In the genomic region with DNA sequence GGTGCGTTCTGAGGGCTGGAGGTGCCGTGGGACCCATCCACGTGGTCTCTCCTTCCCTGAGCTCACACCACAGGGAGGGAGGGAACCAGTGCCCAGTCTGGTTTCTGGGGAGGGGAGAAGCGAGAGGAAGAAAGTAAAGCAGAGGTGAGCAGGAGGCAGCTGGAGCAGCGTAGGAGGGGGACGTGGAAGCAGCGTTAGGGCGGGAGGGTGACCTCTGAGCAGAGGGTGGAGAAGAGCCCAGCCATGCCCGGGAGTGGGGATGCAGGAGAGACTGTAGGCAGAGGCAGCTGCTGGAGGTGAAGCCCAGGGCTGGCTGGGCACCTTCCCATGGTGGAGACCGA, we compare ENCODE assay signal across 35 cellular contexts. TPM values are rescaled to one million over a fixed set of nuclear protein-coding genes. Genes with fewer than 3 reads are reported as not detected.
"Had no signal": no experiment of that assay in that cellular context is flagged by ENCODE, and none has a peak within 500 bp of the region (broad histone marks: within the 10 kb centered on the region; RNA-seq: fewer than 3 reads in every experiment).

No MANE protein-coding gene starts in this region.

- H3K36me3 ChIP-seq: adrenal gland, heart left ventricle, left ventricle myocardium inferior, ovary, sigmoid colon, stomach, thyroid gland, upper lobe of left lung had no signal

- H3K36me3 Mint-ChIP-seq: activated CD8-positive, alpha-beta memory T cell treated with anti-CD3 and anti-CD28 coated beads, Interleukin-2, amount 10 ng/mL, durations not matched to agents 7 days and 5 days; activated naive CD8-positive, alpha-beta T cell treated with anti-CD3 and anti-CD28 coated beads for 36 hours; stimulated activated memory B cell treated with anti-CD40 and anti-IgM and Interleukin-4, amounts not matched to agents 10 μg/mL and 1 μg/mL and 100 μg/mL, for 72 hours had no signal

- H3K27ac Mint-ChIP-seq: activated CD4-positive, alpha-beta T cell treated with anti-CD3 and anti-CD28 coated beads for 36 hours; activated CD8-positive, alpha-beta memory T cell treated with anti-CD3 and anti-CD28 coated beads, Interleukin-2, amount 10 ng/mL, durations not matched to agents 7 days and 5 days; activated CD8-positive, alpha-beta T cell treated with anti-CD3 and anti-CD28 coated beads, Interleukin-2, amount 10 ng/mL, durations not matched to agents 7 days and 5 days; activated naive CD8-positive, alpha-beta T cell treated with anti-CD3 and anti-CD28 coated beads for 36 hours; activated T-cell treated with anti-CD3 and anti-CD28 coated beads, Interleukin-2, amount 50 U/mL, for 72 hours; nephron; progenitor cell of endocrine pancreas; stimulated activated memory B cell treated with anti-CD40 and anti-IgM and Interleukin-4, amounts not matched to agents 10 μg/mL and 1 μg/mL and 100 μg/mL, for 72 hours had no signal

- DNase-seq: activated CD4-positive, alpha-beta T cell treated with anti-CD3 and anti-CD28 coated beads for 36 hours; activated CD4-positive, CD25-positive, alpha-beta regulatory T cell; activated CD8-positive, alpha-beta memory T cell treated with anti-CD3 and anti-CD28 coated beads, Interleukin-2, amount 10 ng/mL, durations not matched to agents 7 days and 5 days; activated CD8-positive, alpha-beta T cell treated with anti-CD3 and anti-CD28 coated beads, Interleukin-2, amount 10 ng/mL, durations not matched to agents 7 days and 5 days; activated naive CD4-positive, alpha-beta T cell treated with Interleukin-2 at 50 U/mL for 16 hours; activated naive CD8-positive, alpha-beta T cell treated with anti-CD3 and anti-CD28 coated beads for 36 hours; activated T-cell treated with anti-CD3 and anti-CD28 coated beads, Interleukin-2, amount 50 U/mL, for 72 hours; adrenal gland; aorta; body of pancreas; cerebellar nuclear complex; effector memory CD8-positive, alpha-beta T cell; foreskin keratinocyte; heart left ventricle; kidney glomerular epithelial cell; left ventricle myocardium inferior; mesendoderm; ovary; sigmoid colon; small intestine; stimulated activated CD4-positive, alpha-beta T cell treated with anti-CD3 and anti-CD28 coated beads, Interleukin-4, amount 100 ng/mL, for 4 hours; stimulated activated CD8-positive, alpha-beta memory T cell treated with anti-CD3 and anti-CD28 coated beads, Interleukin-4, amount 100 ng/mL, for 48 hours; stomach; thyroid gland had no signal

- H3K4me3 ChIP-seq: adrenal gland, body of pancreas, coronary artery, dorsolateral prefrontal cortex, heart left ventricle, left ventricle myocardium inferior, lung, ovary, sigmoid colon, stomach, thyroid gland, upper lobe of left lung had no signal

- H3K4me3 Mint-ChIP-seq: activated CD4-positive, alpha-beta T cell treated with anti-CD3 and anti-CD28 coated beads for 36 hours; activated CD8-positive, alpha-beta memory T cell treated with anti-CD3 and anti-CD28 coated beads, Interleukin-2, amount 10 ng/mL, durations not matched to agents 7 days and 5 days; activated CD8-positive, alpha-beta T cell treated with anti-CD3 and anti-CD28 coated beads, Interleukin-2, amount 10 ng/mL, durations not matched to agents 7 days and 5 days; activated naive CD8-positive, alpha-beta T cell treated with anti-CD3 and anti-CD28 coated beads for 36 hours; activated T-cell treated with anti-CD3 and anti-CD28 coated beads, Interleukin-2, amount 50 U/mL, for 72 hours; effector memory CD8-positive, alpha-beta T cell; nephron; stimulated activated memory B cell treated with anti-CD40 and anti-IgM and Interleukin-4, amounts not matched to agents 10 μg/mL and 1 μg/mL and 100 μg/mL, for 72 hours had no signal

- H3K4me1 ChIP-seq: adrenal gland, body of pancreas, foreskin keratinocyte, heart left ventricle, left ventricle myocardium inferior, sigmoid colon, stomach, thyroid gland, upper lobe of left lung had no signal

- H3K9me3 ChIP-seq: adrenal gland, body of pancreas, heart left ventricle, left ventricle myocardium inferior, ovary, sigmoid colon, stomach, thyroid gland, upper lobe of left lung had no signal

- H3K27me3 ChIP-seq: body of pancreas, ovary, thyroid gland had no signal

- ATAC-seq: activated CD4-positive, alpha-beta T cell treated with anti-CD3 and anti-CD28 coated beads for 36 hours; activated CD8-positive, alpha-beta memory T cell treated with anti-CD3 and anti-CD28 coated beads, Interleukin-2, amount 10 ng/mL, durations not matched to agents 7 days and 5 days; activated CD8-positive, alpha-beta T cell treated with anti-CD3 and anti-CD28 coated beads, Interleukin-2, amount 10 ng/mL, durations not matched to agents 7 days and 5 days; activated T-cell treated with anti-CD3 and anti-CD28 coated beads, Interleukin-2, amount 50 U/mL, for 72 hours; body of pancreas; effector memory CD8-positive, alpha-beta T cell; foreskin keratinocyte; heart left ventricle; stimulated activated memory B cell treated with anti-CD40 and anti-IgM and Interleukin-4, amounts not matched to agents 10 μg/mL and 1 μg/mL and 100 μg/mL, for 72 hours had no signal

- H3K27ac ChIP-seq: adrenal gland, body of pancreas, coronary artery, dorsolateral prefrontal cortex, foreskin keratinocyte, heart left ventricle, left ventricle myocardium inferior, ovary, sigmoid colon, stomach, thyroid gland, upper lobe of left lung had no signal

- H3K4me1 Mint-ChIP-seq: activated CD4-positive, alpha-beta T cell treated with anti-CD3 and anti-CD28 coated beads for 36 hours; activated CD8-positive, alpha-beta memory T cell treated with anti-CD3 and anti-CD28 coated beads, Interleukin-2, amount 10 ng/mL, durations not matched to agents 7 days and 5 days; activated naive CD8-positive, alpha-beta T cell treated with anti-CD3 and anti-CD28 coated beads for 36 hours; stimulated activated memory B cell treated with anti-CD40 and anti-IgM and Interleukin-4, amounts not matched to agents 10 μg/mL and 1 μg/mL and 100 μg/mL, for 72 hours had no signal

- H3K9me3 Mint-ChIP-seq: activated naive CD8-positive, alpha-beta T cell treated with anti-CD3 and anti-CD28 coated beads for 36 hours; activated T-cell treated with anti-CD3 and anti-CD28 coated beads, Interleukin-2, amount 50 U/mL, for 72 hours; effector memory CD8-positive, alpha-beta T cell; nephron; stimulated activated memory B cell treated with anti-CD40 and anti-IgM and Interleukin-4, amounts not matched to agents 10 μg/mL and 1 μg/mL and 100 μg/mL, for 72 hours had no signal

RNA-seq across cellular contexts. Expression of a gene that starts 45.3 kb away (rescaled TPM):
- total RNA-seq: activated CD4-positive, alpha-beta T cell treated with anti-CD3 and anti-CD28 coated beads for 36 hours; activated CD8-positive, alpha-beta memory T cell treated with anti-CD3 and anti-CD28 coated beads, Interleukin-2, amount 10 ng/mL, durations not matched to agents 7 days and 5 days; activated CD8-positive, alpha-beta T cell treated with anti-CD3 and anti-CD28 coated beads, Interleukin-2, amount 10 ng/mL, durations not matched to agents 7 days and 5 days; activated naive CD8-positive, alpha-beta T cell treated with anti-CD3 and anti-CD28 coated beads for 36 hours; activated T-cell treated with anti-CD3 and anti-CD28 coated beads, Interleukin-2, amount 50 U/mL, for 72 hours; adrenal gland; aorta; body of pancreas; dorsolateral prefrontal cortex; endothelial cell of umbilical vein; foreskin keratinocyte; heart left ventricle; left ventricle myocardium inferior; lung; mucosa of gallbladder; ovary; progenitor cell of endocrine pancreas; renal cortical epithelial cell; sigmoid colon; stomach; T-helper 1 cell treated with Interleukin-12 subunit alpha and Interleukin-12 subunit beta and Interleukin-4 antibody, amounts not matched to agents 30 ng/mL and 1 ng/mL, for 36 hours; thyroid gland; upper lobe of left lung had no signal
